1 cellular context compared by ENCODE assay signal in the genomic region with DNA sequence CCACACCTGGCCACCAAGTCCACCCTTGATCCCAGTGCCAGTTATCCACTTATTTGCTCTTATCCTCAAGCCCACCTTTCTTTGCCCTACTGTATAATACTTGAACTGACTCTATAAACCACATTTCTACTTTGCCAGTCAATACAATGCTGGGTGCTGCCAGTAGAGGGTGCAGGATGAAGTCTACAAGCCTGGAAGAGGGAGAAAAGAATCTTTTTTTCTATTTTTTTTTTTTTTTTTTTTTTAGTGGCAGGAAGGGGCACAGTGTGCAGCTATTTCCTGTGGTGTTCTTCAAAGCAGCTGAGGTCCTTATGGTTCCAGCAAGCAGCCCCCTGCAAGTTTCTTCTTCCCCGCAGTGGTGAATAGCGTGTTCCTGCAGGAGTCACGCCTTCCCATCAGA.
TF ChIP-seq lines count a peak whose summit lies in the region.

No MANE protein-coding gene starts in this region.

TF ChIP-seq in HepG2, 621 proteins besides CTCF, POLR2A, EP300 and RAD21 (continued from another document):
- TF ChIP-seq, protein P1, sequence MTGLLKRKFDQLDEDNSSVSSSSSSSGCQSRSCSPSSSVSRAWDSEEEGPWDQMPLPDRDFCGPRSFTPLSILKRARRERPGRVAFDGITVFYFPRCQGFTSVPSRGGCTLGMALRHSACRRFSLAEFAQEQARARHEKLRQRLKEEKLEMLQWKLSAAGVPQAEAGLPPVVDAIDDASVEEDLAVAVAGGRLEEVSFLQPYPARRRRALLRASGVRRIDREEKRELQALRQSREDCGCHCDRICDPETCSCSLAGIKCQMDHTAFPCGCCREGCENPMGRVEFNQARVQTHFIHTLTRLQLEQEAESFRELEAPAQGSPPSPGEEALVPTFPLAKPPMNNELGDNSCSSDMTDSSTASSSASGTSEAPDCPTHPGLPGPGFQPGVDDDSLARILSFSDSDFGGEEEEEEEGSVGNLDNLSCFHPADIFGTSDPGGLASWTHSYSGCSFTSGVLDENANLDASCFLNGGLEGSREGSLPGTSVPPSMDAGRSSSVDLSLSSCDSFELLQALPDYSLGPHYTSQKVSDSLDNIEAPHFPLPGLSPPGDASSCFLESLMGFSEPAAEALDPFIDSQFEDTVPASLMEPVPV (CRISPR knock-in tag; IDR thresholded peaks at IDR 0.05): no peak
- TF ChIP-seq ZNF101 (CRISPR knock-in tag; IDR thresholded peaks at IDR 0.05; ENCODE audit: borderline replicate concordance, low read depth) (no peak), ZBTB7A (CRISPR knock-in tag; IDR thresholded peaks at IDR 0.05) (no peak), ZFX (CRISPR knock-in tag; IDR thresholded peaks at IDR 0.05; ENCODE audit: low read depth) (no peak), SRSF4 (IDR thresholded peaks at IDR 0.05; ENCODE audit: low read depth, low read length, poor library complexity, severe bottlenecking) (no peak), ZNF224 (CRISPR knock-in tag; IDR thresholded peaks at IDR 0.05) (no peak), RBAK (CRISPR knock-in tag; IDR thresholded peaks at IDR 0.05) (no peak), MLLT10 (CRISPR knock-in tag; IDR thresholded peaks at IDR 0.05) (no peak), ATF1 (CRISPR knock-in tag; IDR thresholded peaks at IDR 0.05) (no peak), ZNF343 (CRISPR knock-in tag; IDR thresholded peaks at IDR 0.05) (no peak)
- TF ChIP-seq, protein P2, sequence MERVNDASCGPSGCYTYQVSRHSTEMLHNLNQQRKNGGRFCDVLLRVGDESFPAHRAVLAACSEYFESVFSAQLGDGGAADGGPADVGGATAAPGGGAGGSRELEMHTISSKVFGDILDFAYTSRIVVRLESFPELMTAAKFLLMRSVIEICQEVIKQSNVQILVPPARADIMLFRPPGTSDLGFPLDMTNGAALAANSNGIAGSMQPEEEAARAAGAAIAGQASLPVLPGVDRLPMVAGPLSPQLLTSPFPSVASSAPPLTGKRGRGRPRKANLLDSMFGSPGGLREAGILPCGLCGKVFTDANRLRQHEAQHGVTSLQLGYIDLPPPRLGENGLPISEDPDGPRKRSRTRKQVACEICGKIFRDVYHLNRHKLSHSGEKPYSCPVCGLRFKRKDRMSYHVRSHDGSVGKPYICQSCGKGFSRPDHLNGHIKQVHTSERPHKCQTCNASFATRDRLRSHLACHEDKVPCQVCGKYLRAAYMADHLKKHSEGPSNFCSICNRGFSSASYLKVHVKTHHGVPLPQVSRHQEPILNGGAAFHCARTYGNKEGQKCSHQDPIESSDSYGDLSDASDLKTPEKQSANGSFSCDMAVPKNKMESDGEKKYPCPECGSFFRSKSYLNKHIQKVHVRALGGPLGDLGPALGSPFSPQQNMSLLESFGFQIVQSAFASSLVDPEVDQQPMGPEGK (CRISPR knock-in tag; IDR thresholded peaks at IDR 0.05): no peak
